In the genomic region with DNA sequence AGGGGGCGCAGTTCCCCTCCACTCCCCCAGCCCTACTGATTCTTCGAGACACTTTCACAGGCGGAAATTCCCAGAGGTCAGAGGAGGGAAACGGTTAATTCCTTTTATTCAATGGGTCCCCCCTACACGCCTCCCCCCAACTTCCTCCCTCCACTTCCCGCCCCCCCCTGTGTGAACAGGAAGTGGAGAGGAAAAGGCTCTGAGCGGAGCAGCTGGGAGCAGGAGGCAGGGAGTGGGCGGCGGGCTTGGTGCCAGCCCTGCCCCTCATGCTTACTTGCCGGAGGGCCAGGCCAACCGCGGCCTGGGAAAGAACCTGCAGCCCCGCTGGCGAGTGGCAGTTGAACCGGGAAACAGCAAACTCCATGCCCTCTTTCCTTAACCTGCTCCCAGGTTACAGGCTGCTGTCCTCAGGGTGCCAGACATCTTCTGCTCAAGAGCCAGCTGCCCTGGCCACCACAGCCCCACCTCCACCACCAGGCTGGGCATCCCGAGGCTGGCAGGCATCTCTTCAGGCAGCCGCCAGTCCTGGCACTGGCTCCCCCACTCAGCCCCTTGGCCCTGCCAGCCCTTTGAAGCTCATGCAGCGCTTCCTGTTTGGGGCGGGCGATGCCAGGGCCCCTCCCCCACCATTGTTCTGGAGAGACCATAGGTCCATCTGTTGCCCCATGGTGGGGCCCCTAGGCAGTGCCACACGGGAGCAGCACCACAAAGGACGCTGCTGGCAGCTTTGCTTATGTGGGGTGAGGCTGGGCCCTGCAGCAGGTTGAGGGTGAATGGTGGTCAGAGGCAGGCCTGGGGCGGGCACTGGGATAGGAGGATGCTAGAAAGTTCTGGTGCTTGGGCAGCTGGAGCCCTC, we compare ENCODE assay signal across 8 cellular contexts. TPM values are rescaled to one million over a fixed set of nuclear protein-coding genes. Genes with fewer than 3 reads are reported as not detected.
DNase-seq lines count a peak whose midpoint lies in the region; ATAC-seq and TF ChIP-seq lines count a peak whose summit lies in the region.

No MANE protein-coding gene starts in this region.

- H3K36me3 ChIP-seq in BE2C (peaks cover 18% of the 10 kb centered on the region), HEK293 (ENCODE audit: control insufficient read depth in 2 of 2, insufficient read depth in 1 of 2, low read length in 2 of 2) (peaks cover 0 to 24% of the 10 kb centered on the region in 2 experiments; a peak in 1 of 3 replicates), RWPE2 (ENCODE audit: low read depth) (peaks cover 16% of the 10 kb centered on the region)

- no peak for ATAC-seq in RWPE2 (ENCODE audit: low read depth)
- no peak for ATAC-seq in GM21737 (IDR thresholded peaks at IDR 0.05; ENCODE audit: unreplicated experiment)
- ATAC-seq in HG03439 (IDR thresholded peaks at IDR 0.05; ENCODE audit: unreplicated experiment), result no peak

- H3K9me3 ChIP-seq in BE2C (no peaks in the 10 kb centered on the region), HEK293 (ENCODE audit: control insufficient read depth, insufficient read depth, low read depth, low read length) (no peaks in the 10 kb centered on the region), RWPE2 (ENCODE audit: severe bottlenecking) (no peaks in the 10 kb centered on the region)

- TF ChIP-seq CTCF in BE2C (IDR thresholded peaks at IDR 0.05; ENCODE audit: low read depth, low read length) (no peak; the same call in 1 of the 2 replicates), HEK293 (tag by site-specific recombination; IDR thresholded peaks at IDR 0.05) (no peak), RWPE2 (IDR thresholded peaks at IDR 0.05; ENCODE audit: poor library complexity, severe bottlenecking) (no peak), astrocyte of the spinal cord (IDR thresholded peaks at IDR 0.05; ENCODE audit: low read depth, low read length) (no peak)

- H3K4me3 ChIP-seq in BE2C (ENCODE audit: low read depth, low read length) (peak overlapping the region; percentile 63), HEK293 (ENCODE audit: low read depth, low read length) (peak overlapping the region; percentile 30), RWPE2 (ENCODE audit: severe bottlenecking) (peak overlapping the region; percentile 5), astrocyte of the spinal cord (ENCODE audit: low read depth, low read length) (peak overlapping the region; percentile 36)

- H3K4me1 ChIP-seq in BE2C (peaks cover 14% of the 10 kb centered on the region), HEK293 (ENCODE audit: control insufficient read depth, insufficient read depth, low read length) (peaks cover 2% of the 10 kb centered on the region; the same call in 1 of the 2 replicates), RWPE2 (ENCODE audit: insufficient read depth, poor library complexity, severe bottlenecking) (peaks cover 14% of the 10 kb centered on the region)

- H3K27ac ChIP-seq in HEK293 (ENCODE audit: extremely low read depth, low read depth, low read length) (0 out of 2 replicates have a peak overlapping the region, but pooled peaks have one; percentile 37), RWPE2 (ENCODE audit: poor library complexity, severe bottlenecking) (peak overlapping the region; percentile 86)

- H3K27me3 ChIP-seq in BE2C (no peaks in the 10 kb centered on the region), RWPE2 (ENCODE audit: insufficient read depth, poor library complexity, severe bottlenecking) (no peaks in the 10 kb centered on the region)

- in situ Hi-C loops in astrocyte of the spinal cord (cut with HindIII; ENCODE audit: low sequenced_read_pairs), result no loop called here

- peak; percentile 71 for DNase-seq in BE2C
- DNase-seq in RWPE2 (ENCODE audit: low spot score), result peak; percentile 76
- DNase-seq in astrocyte of the spinal cord (ENCODE audit: low read depth, low spot score), result no peak
- peak; percentile 49 for DNase-seq in islet precursor cell
- peak; percentile 47 for DNase-seq in stimulated activated CD4-positive, alpha-beta T cell treated with anti-CD3 and anti-CD28 coated beads, Interleukin-4, amount 100 ng/mL, for 1 hour

- POLR2A ChIA-PET in HEK293 (lab: Yijun Ruan, JAX), result interaction anchor here (1.4 kb wide), 1 partner anchor 46 kb away, joined by 4 read pairs; a partner anchor contains a TSS

- CTCF ChIA-PET in HEK293 (lab: Yijun Ruan, JAX), result interaction anchor here (0.5 to 7.1 kb wide), 13 partner anchors 16 to 402 kb away, joined by 3 to 71 read pairs (median 4); a partner anchor contains a TSS

TF ChIP-seq in HEK293, 187 proteins besides CTCF, POLR2A, EP300 and RAD21 (continues in another document):
- TF ChIP-seq ZNF16 (tag by site-specific recombination; IDR thresholded peaks at IDR 0.05; ENCODE audit: low read depth) (no peak), ZNF776 (tag by site-specific recombination; IDR thresholded peaks at IDR 0.05; ENCODE audit: borderline replicate concordance) (no peak), ZFHX2 (tag by site-specific recombination; conservative IDR thresholded peaks at IDR 0.05) (peak; percentile 42), SETDB1 (IDR thresholded peaks at IDR 0.05; ENCODE audit: insufficient read length, low read length) (no peak), ZNF747 (tag by site-specific recombination; IDR thresholded peaks at IDR 0.05) (no peak), ZFP3 (tag by site-specific recombination; IDR thresholded peaks at IDR 0.05; ENCODE audit: low read depth) (no peak), ZNF114 (tag by site-specific recombination; IDR thresholded peaks at IDR 0.05) (no peak)
- TF ChIP-seq, protein P1, sequence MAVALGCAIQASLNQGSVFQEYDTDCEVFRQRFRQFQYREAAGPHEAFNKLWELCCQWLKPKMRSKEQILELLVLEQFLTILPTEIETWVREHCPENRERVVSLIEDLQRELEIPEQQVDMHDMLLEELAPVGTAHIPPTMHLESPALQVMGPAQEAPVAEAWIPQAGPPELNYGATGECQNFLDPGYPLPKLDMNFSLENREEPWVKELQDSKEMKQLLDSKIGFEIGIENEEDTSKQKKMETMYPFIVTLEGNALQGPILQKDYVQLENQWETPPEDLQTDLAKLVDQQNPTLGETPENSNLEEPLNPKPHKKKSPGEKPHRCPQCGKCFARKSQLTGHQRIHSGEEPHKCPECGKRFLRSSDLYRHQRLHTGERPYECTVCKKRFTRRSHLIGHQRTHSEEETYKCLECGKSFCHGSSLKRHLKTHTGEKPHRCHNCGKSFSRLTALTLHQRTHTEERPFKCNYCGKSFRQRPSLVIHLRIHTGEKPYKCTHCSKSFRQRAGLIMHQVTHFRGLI (tag by site-specific recombination; IDR thresholded peaks at IDR 0.05), result peak; percentile 87
- TF ChIP-seq, protein P2, sequence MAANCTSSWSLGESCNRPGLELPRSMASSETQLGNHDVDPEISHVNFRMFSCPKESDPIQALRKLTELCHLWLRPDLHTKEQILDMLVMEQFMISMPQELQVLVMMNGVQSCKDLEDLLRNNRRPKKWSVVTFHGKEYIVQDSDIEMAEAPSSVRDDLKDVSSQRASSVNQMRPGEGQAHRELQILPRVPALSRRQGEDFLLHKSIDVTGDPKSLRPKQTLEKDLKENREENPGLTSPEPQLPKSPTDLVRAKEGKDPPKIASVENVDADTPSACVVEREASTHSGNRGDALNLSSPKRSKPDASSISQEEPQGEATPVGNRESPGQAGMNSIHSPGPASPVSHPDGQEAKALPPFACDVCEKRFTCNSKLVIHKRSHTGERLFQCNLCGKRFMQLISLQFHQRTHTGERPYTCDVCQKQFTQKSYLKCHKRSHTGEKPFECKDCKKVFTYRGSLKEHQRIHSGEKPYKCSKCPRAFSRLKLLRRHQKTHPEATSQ (tag by site-specific recombination; IDR thresholded peaks at IDR 0.05), result no peak
- TF ChIP-seq, protein P3, sequence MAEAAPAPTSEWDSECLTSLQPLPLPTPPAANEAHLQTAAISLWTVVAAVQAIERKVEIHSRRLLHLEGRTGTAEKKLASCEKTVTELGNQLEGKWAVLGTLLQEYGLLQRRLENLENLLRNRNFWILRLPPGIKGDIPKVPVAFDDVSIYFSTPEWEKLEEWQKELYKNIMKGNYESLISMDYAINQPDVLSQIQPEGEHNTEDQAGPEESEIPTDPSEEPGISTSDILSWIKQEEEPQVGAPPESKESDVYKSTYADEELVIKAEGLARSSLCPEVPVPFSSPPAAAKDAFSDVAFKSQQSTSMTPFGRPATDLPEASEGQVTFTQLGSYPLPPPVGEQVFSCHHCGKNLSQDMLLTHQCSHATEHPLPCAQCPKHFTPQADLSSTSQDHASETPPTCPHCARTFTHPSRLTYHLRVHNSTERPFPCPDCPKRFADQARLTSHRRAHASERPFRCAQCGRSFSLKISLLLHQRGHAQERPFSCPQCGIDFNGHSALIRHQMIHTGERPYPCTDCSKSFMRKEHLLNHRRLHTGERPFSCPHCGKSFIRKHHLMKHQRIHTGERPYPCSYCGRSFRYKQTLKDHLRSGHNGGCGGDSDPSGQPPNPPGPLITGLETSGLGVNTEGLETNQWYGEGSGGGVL (tag by site-specific recombination; IDR thresholded peaks at IDR 0.05), result peak; percentile 45; the same call in 1 of the 2 replicates
- TF ChIP-seq, protein P4, sequence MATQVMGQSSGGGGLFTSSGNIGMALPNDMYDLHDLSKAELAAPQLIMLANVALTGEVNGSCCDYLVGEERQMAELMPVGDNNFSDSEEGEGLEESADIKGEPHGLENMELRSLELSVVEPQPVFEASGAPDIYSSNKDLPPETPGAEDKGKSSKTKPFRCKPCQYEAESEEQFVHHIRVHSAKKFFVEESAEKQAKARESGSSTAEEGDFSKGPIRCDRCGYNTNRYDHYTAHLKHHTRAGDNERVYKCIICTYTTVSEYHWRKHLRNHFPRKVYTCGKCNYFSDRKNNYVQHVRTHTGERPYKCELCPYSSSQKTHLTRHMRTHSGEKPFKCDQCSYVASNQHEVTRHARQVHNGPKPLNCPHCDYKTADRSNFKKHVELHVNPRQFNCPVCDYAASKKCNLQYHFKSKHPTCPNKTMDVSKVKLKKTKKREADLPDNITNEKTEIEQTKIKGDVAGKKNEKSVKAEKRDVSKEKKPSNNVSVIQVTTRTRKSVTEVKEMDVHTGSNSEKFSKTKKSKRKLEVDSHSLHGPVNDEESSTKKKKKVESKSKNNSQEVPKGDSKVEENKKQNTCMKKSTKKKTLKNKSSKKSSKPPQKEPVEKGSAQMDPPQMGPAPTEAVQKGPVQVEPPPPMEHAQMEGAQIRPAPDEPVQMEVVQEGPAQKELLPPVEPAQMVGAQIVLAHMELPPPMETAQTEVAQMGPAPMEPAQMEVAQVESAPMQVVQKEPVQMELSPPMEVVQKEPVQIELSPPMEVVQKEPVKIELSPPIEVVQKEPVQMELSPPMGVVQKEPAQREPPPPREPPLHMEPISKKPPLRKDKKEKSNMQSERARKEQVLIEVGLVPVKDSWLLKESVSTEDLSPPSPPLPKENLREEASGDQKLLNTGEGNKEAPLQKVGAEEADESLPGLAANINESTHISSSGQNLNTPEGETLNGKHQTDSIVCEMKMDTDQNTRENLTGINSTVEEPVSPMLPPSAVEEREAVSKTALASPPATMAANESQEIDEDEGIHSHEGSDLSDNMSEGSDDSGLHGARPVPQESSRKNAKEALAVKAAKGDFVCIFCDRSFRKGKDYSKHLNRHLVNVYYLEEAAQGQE (tag by site-specific recombination; IDR thresholded peaks at IDR 0.05), result no peak

RNA-seq across cellular contexts. Expression of a gene that starts 12.9 kb away (rescaled TPM):
- polyA plus RNA-seq in BE2C (2012; ENCODE audit: insufficient read depth, insufficient read length, low read depth), result 32.7 TPM

RNA-seq across cellular contexts. Expression of a gene that starts 22.0 kb away (rescaled TPM):
- polyA plus RNA-seq in BE2C (2012; ENCODE audit: insufficient read depth, insufficient read length, low read depth), result 0.25 TPM

RNA-seq across cellular contexts. Expression of a gene that starts 33.1 kb away (rescaled TPM):
- polyA plus RNA-seq in BE2C (2012; ENCODE audit: insufficient read depth, insufficient read length, low read depth), result 0.34 TPM

RNA-seq across cellular contexts. Expression of a gene that starts 46.1 kb away (rescaled TPM):
- polyA plus RNA-seq in BE2C (2012; ENCODE audit: insufficient read depth, insufficient read length, low read depth), result 96.0 TPM

Comparison
In these comparisons a context has a peak if more than half of its experiments do, and no peak if none do; other contexts are left out.
1. H3K4me3 ChIP-seq: peak in every context shown above with its lines; median percentile 63 in BE2C; 36 in astrocyte of the spinal cord; 30 in HEK293; 5 in RWPE2.